Comparison of ENCODE assay signal across 19 cellular contexts in genomic region chr3:42749025-42749752, GRCh38. TPM values are rescaled to one million over a fixed set of nuclear protein-coding genes. Genes with fewer than 3 reads are reported as not detected.
DNase-seq lines count a peak whose midpoint lies in the region; ATAC-seq and TF ChIP-seq lines count a peak whose summit lies in the region.
"Had no signal": no experiment of that assay in that cellular context is flagged by ENCODE, and none has a peak within 500 bp of the region (broad histone marks: within the 10 kb centered on the region; RNA-seq: fewer than 3 reads in every experiment).

No MANE protein-coding gene starts in this region.

- POLR2A ChIA-PET in CD4-positive, alpha-beta memory T cell (lab: Charles Lee; ENCODE audit: partially characterized antibody): no interaction called here

- H2AK5ac ChIP-seq in trophoblast cell (ENCODE audit: low read length): no peak overlapping the region

- peaks cover 24% of the 10 kb centered on the region for H3K4me1 ChIP-seq in CD4-positive, alpha-beta memory T cell (ENCODE audit: insufficient read depth, low read length)
- H3K4me1 ChIP-seq in RWPE2 (ENCODE audit: insufficient read depth, poor library complexity, severe bottlenecking): no peaks in the 10 kb centered on the region
- peaks cover 0 to 12% of the 10 kb centered on the region in 2 donors for H3K4me1 ChIP-seq in esophagus (ENCODE audit: control insufficient read depth in 2 of 2, insufficient read depth in 2 of 2, low read length in 1 of 2)
- H3K4me1 ChIP-seq in rectal smooth muscle tissue (ENCODE audit: control insufficient read depth, insufficient read depth, low read length): peaks cover 39% of the 10 kb centered on the region
- H3K4me1 ChIP-seq in trophoblast cell (ENCODE audit: control insufficient read depth in 1 of 2, insufficient read depth in 2 of 2, low read length in 2 of 2): peaks cover 2 to 7% of the 10 kb centered on the region in 2 experiments
- H3K4me1 ChIP-seq: adrenal gland, BE2C, colonic mucosa had no signal

- H3K9ac ChIP-seq in rectal smooth muscle tissue (ENCODE audit: low read length) (no peak overlapping the region), trophoblast cell (ENCODE audit: low read length) (no peak overlapping the region)

- H3K4me3 ChIP-seq in CD4-positive, alpha-beta memory T cell (ENCODE audit: low read length in 2 of 2): no peak overlapping the region
- no peak overlapping the region for H3K4me3 ChIP-seq in RWPE2 (ENCODE audit: severe bottlenecking)
- H3K4me3 ChIP-seq in esophagus (ENCODE audit: low read depth in 1 of 2, low read length in 2 of 2): no peak overlapping the region
- no peak overlapping the region for H3K4me3 ChIP-seq in rectal smooth muscle tissue (ENCODE audit: low read length)
- no peak overlapping the region for H3K4me3 ChIP-seq in trophoblast cell (ENCODE audit: low read depth, low read length)
- H3K4me3 ChIP-seq: adrenal gland, colonic mucosa, heart left ventricle, pancreas had no signal

- 63 to 67% methylated on average over 10 of the region's 10 CpGs for WGBS in esophagus, 2 donors
- WGBS in trophoblast cell (ENCODE audit: extremely low coverage, insufficient coverage, insufficient read length): no CpG with 5 or more reads among the region's 10 CpGs

- H4K8ac ChIP-seq in trophoblast cell (ENCODE audit: low read depth, low read length): no peak overlapping the region

- no peak overlapping the region for H3K18ac ChIP-seq in trophoblast cell (ENCODE audit: low read length)

- H3K9me3 Mint-ChIP-seq in CD4-positive, alpha-beta memory T cell: no peaks in the 10 kb centered on the region

- H3K4me1 Mint-ChIP-seq in CD4-positive, alpha-beta memory T cell: peaks cover 22 to 45% (median 33%) of the 10 kb centered on the region in 4 donors

- H3K4me3 Mint-ChIP-seq in CD4-positive, alpha-beta memory T cell: peak overlapping the region in 3 of 8 donors; percentile 32 to 62 (median 46)

- CTCF ChIA-PET in CD4-positive, alpha-beta memory T cell (lab: Charles Lee; ENCODE audit: partially characterized antibody): interaction anchor here (1.2 kb wide), 1 partner anchor 247 kb away, joined by 3 read pairs; the partner anchor contains the start of gene VIPR1

- H3K4me2 ChIP-seq in trophoblast cell (ENCODE audit: low read length): no peak overlapping the region

- H3K36me3 ChIP-seq in CD4-positive, alpha-beta memory T cell (ENCODE audit: insufficient read depth, low read length): no peaks in the 10 kb centered on the region
- H3K36me3 ChIP-seq in RWPE2 (ENCODE audit: low read depth) (no peaks in the 10 kb centered on the region), esophagus (ENCODE audit: control insufficient read depth in 2 of 2, insufficient read depth in 2 of 2, low read length in 1 of 2) (no peaks in the 10 kb centered on the region), rectal smooth muscle tissue (ENCODE audit: control insufficient read depth, insufficient read depth, low read length) (no peaks in the 10 kb centered on the region), trophoblast cell (ENCODE audit: control insufficient read depth in 1 of 2, insufficient read depth in 2 of 2, low read length in 2 of 2) (no peaks in the 10 kb centered on the region)
- H3K36me3 ChIP-seq: adrenal gland, BE2C, colonic mucosa, heart left ventricle, pancreas had no signal

- H2AFZ ChIP-seq in trophoblast cell (ENCODE audit: insufficient read depth, low read length, poor library complexity): no peak overlapping the region

- no peak overlapping the region for H2BK5ac ChIP-seq in trophoblast cell (ENCODE audit: low read depth, low read length, poor library complexity)

- TF ChIP-seq CTCF in RWPE2 (IDR thresholded peaks at IDR 0.05; ENCODE audit: poor library complexity, severe bottlenecking): no peak

- H3K36me3 Mint-ChIP-seq in CD4-positive, alpha-beta memory T cell: no peaks in the 10 kb centered on the region

- no peak overlapping the region for H4K12ac ChIP-seq in trophoblast cell (ENCODE audit: low read depth, low read length)

- ATAC-seq in RWPE2 (ENCODE audit: low read depth): no peak
- ATAC-seq in HG03460 (IDR thresholded peaks at IDR 0.05; ENCODE audit: unreplicated experiment): no peak
- ATAC-seq: stimulated activated naive CD8-positive, alpha-beta T cell treated with anti-CD3 and anti-CD28 coated beads, Interleukin-15, Interleukin-2, amounts not matched to agents 100 U/mL and 50 U/mL, for 24 hours had no signal

- no peak for DNase-seq in CD4-positive, alpha-beta memory T cell
- peak; percentile 29 for DNase-seq in RWPE2 (ENCODE audit: low spot score)
- DNase-seq in HuH-7.5 (ENCODE audit: low spot score): no peak
- DNase-seq in trophoblast cell: no peak
- DNase-seq: BE2C; colonic mucosa; DMS153; NCI-H1417; NCI-H226; SIG-M5; stimulated activated naive CD8-positive, alpha-beta T cell treated with anti-CD3 and anti-CD28 coated beads, Interleukin-15, Interleukin-2, amounts not matched to agents 100 U/mL and 50 U/mL, for 24 hours had no signal

- H2BK120ac ChIP-seq in trophoblast cell (ENCODE audit: insufficient read depth, low read length, poor library complexity): no peak overlapping the region

- H3K27me3 ChIP-seq in CD4-positive, alpha-beta memory T cell (ENCODE audit: insufficient read depth, low read length): no peaks in the 10 kb centered on the region
- H3K27me3 ChIP-seq in RWPE2 (ENCODE audit: insufficient read depth, poor library complexity, severe bottlenecking) (no peaks in the 10 kb centered on the region), esophagus (ENCODE audit: control insufficient read depth in 1 of 2, insufficient read depth in 2 of 2, low read length in 2 of 2) (no peaks in the 10 kb centered on the region), rectal smooth muscle tissue (ENCODE audit: control insufficient read depth, insufficient read depth, low read length) (no peaks in the 10 kb centered on the region), trophoblast cell (ENCODE audit: insufficient read depth, low read length) (no peaks in the 10 kb centered on the region)
- H3K27me3 ChIP-seq: adrenal gland, BE2C, colonic mucosa, heart left ventricle, pancreas had no signal

- H4K91ac ChIP-seq in trophoblast cell (ENCODE audit: low read depth, low read length): no peak overlapping the region

- H3K9me3 ChIP-seq in CD4-positive, alpha-beta memory T cell (ENCODE audit: control insufficient read depth in 1 of 2, low read length in 2 of 2): no peaks in the 10 kb centered on the region
- H3K9me3 ChIP-seq in RWPE2 (ENCODE audit: severe bottlenecking): no peaks in the 10 kb centered on the region
- H3K9me3 ChIP-seq in esophagus (ENCODE audit: control insufficient read depth in 2 of 2, insufficient read depth in 1 of 2, low read depth in 1 of 2, low read length in 1 of 2): no peaks in the 10 kb centered on the region
- H3K9me3 ChIP-seq in trophoblast cell (ENCODE audit: insufficient read depth, low read depth, low read length): no peaks in the 10 kb centered on the region
- H3K9me3 ChIP-seq: adrenal gland, BE2C, colonic mucosa, heart left ventricle, pancreas had no signal

- no peaks in the 10 kb centered on the region for H3K27me3 Mint-ChIP-seq in CD4-positive, alpha-beta memory T cell

- no peak overlapping the region for H3K23ac ChIP-seq in trophoblast cell (ENCODE audit: low read length)

- no peak overlapping the region for H3K14ac ChIP-seq in trophoblast cell (ENCODE audit: low read length)

- no peaks in the 10 kb centered on the region for H3K79me1 ChIP-seq in trophoblast cell (ENCODE audit: low read length)

- H3K79me2 ChIP-seq in trophoblast cell (ENCODE audit: control insufficient read depth, insufficient read depth, low read length, poor library complexity): no peaks in the 10 kb centered on the region

- peak overlapping the region in 5 of 7 donors; percentile 21 to 91 (median 83) for H3K27ac Mint-ChIP-seq in CD4-positive, alpha-beta memory T cell

- H2BK12ac ChIP-seq in trophoblast cell (ENCODE audit: low read length): no peak overlapping the region

- no peak overlapping the region for H3K27ac ChIP-seq in CD4-positive, alpha-beta memory T cell (ENCODE audit: low read depth, low read length)
- H3K27ac ChIP-seq in RWPE2 (ENCODE audit: poor library complexity, severe bottlenecking) (no peak overlapping the region), esophagus (ENCODE audit: low read depth in 2 of 2, low read length in 1 of 2) (peak overlapping the region; percentile 11 to 24), rectal smooth muscle tissue (ENCODE audit: low read depth, low read length) (peak overlapping the region; percentile 93), trophoblast cell (ENCODE audit: low read depth, low read length) (no peak overlapping the region)
- H3K27ac ChIP-seq: adrenal gland, colonic mucosa had no signal

- H3K4ac ChIP-seq in trophoblast cell (ENCODE audit: low read depth, low read length): no peak overlapping the region

- intact Hi-C loops in CD4-positive, alpha-beta memory T cell (cut with micrococcal nuclease): loop anchor here (10.0 kb wide), 1 partner anchor 94 kb away; the partner anchor contains the start of gene ZBTB47

RNA-seq across cellular contexts. Expression of gene CCDC13, which starts 23.9 kb away (rescaled TPM):
- under 1 TPM; 0.72 to 0.96 TPM for total RNA-seq in CD4-positive, alpha-beta memory T cell
- polyA plus RNA-seq in CD4-positive, alpha-beta memory T cell: under 1 TPM; 0.15 to 0.25 TPM
- 1 to 10 TPM in 1 of 2 donors, under 1 TPM in 1; 0.53 to 1.0 TPM for polyA plus RNA-seq in esophagus
- polyA plus RNA-seq in trophoblast cell (2013): 0.81 and 1.0 TPM in 2 replicates
- total RNA-seq: esophagus mucosa had no signal

RNA-seq across cellular contexts. Expression of gene HHATL, which starts 46.6 kb away (rescaled TPM):
- not detected for total RNA-seq in CD4-positive, alpha-beta memory T cell
- polyA plus RNA-seq in CD4-positive, alpha-beta memory T cell: not detected
- under 1 TPM; 0.12 to 0.41 TPM for polyA plus RNA-seq in esophagus
- 0.43 and 0.63 TPM in 2 replicates for polyA plus RNA-seq in trophoblast cell (2013)
- total RNA-seq: esophagus mucosa, mononuclear cell had no signal

RNA-seq across cellular contexts. Expression of gene HIGD1A, which starts 55.1 kb away (rescaled TPM):
- 10 to 100 TPM; 24.3 to 26.7 TPM for total RNA-seq in CD4-positive, alpha-beta memory T cell
- polyA plus RNA-seq in CD4-positive, alpha-beta memory T cell: 100 to 1,000 TPM in 1 of 2 donors, 10 to 100 TPM in 1; 91.3 to 157 TPM
- polyA plus RNA-seq in esophagus: 100 to 1,000 TPM; 137 to 161 TPM
- polyA plus RNA-seq in trophoblast cell (2013): 291 and 298 TPM in 2 replicates

Comparison
In these comparisons a context has a peak if more than half of its experiments do, and no peak if none do; other contexts are left out.
1. H3K27ac ChIP-seq: peak in esophagus (2 of 2) and rectal smooth muscle tissue (single experiment); none in CD4-positive, alpha-beta memory T cell (single experiment), RWPE2 (single experiment) and trophoblast cell (single experiment).